In genomic region chr3:194871864-194872668, GRCh38 we compare ENCODE assay signal across 8 cellular contexts.
DNase-seq lines count a peak whose midpoint lies in the region; ATAC-seq and TF ChIP-seq lines count a peak whose summit lies in the region.

No MANE protein-coding gene starts in this region.

- POLR2A ChIA-PET in HEK293T (lab: Yijun Ruan, JAX) = no interaction called here

- CTCF ChIA-PET in HEK293T (lab: Yijun Ruan, JAX) = interaction anchor here (0.9 kb wide), 1 partner anchor 190 kb away, joined by 4 read pairs; no protein-coding TSS in a partner anchor

- intact Hi-C loops in sciatic nerve (cut with DNase I) = no loop called here

- no peak for TF ChIP-seq CTCF in fibroblast of mammary gland (conservative IDR thresholded peaks at IDR 0.05; ENCODE audit: control insufficient read depth, insufficient read depth, low read depth, low read length)

- H3K4me3 ChIP-seq in fibroblast of mammary gland (ENCODE audit: control insufficient read depth, low read depth, low read length) = no peak overlapping the region

- peak; percentile 34 for ATAC-seq in GM19025 (IDR thresholded peaks at IDR 0.05; ENCODE audit: low read depth, unreplicated experiment)
- ATAC-seq in sciatic nerve = peak; percentile 5
- ATAC-seq in GM21717 (IDR thresholded peaks at IDR 0.05; ENCODE audit: unreplicated experiment) = no peak
- no peak for ATAC-seq in HG03135 (IDR thresholded peaks at IDR 0.05; ENCODE audit: unreplicated experiment)

- DNase-seq in OCI-M1 (lab: John Stamatoyannopoulos, UW) = peak; percentile 33
- DNase-seq in fibroblast of mammary gland (ENCODE audit: low read depth) = peak; percentile 89
- DNase-seq in sciatic nerve (ENCODE audit: low spot score) = no peak
- DNase-seq in HEK293T (ENCODE audit: extremely low spot score) = no peak
- no peak for DNase-seq in DMS53 (lab: John Stamatoyannopoulos, UW)

TF ChIP-seq in HEK293T, 16 proteins besides CTCF, POLR2A, EP300 and RAD21:
- no peak for TF ChIP-seq PKNOX1 (IDR thresholded peaks at IDR 0.05)
- no peak for TF ChIP-seq TARDBP (IDR thresholded peaks at IDR 0.05)
- TF ChIP-seq SP1 (IDR thresholded peaks at IDR 0.05) = no peak
- no peak for TF ChIP-seq ARNT (IDR thresholded peaks at IDR 0.05)
- no peak for TF ChIP-seq HDGF (IDR thresholded peaks at IDR 0.05; ENCODE audit: borderline replicate concordance)
- no peak for TF ChIP-seq ELF4 (IDR thresholded peaks at IDR 0.05)
- no peak for TF ChIP-seq BHLHE40 (IDR thresholded peaks at IDR 0.05; ENCODE audit: borderline replicate concordance)
- no peak for TF ChIP-seq FOXK2 (IDR thresholded peaks at IDR 0.05)
- no peak for TF ChIP-seq SUZ12 (IDR thresholded peaks at IDR 0.05)
- TF ChIP-seq FOXM1 (IDR thresholded peaks at IDR 0.05; ENCODE audit: borderline replicate concordance) = no peak
- no peak for TF ChIP-seq FOXA1 (IDR thresholded peaks at IDR 0.05)
- TF ChIP-seq NFRKB (IDR thresholded peaks at IDR 0.05) = no peak
- no peak for TF ChIP-seq L3MBTL2 (conservative IDR thresholded peaks at IDR 0.05)
- TF ChIP-seq ZNF384 (IDR thresholded peaks at IDR 0.05) = no peak
- TF ChIP-seq CTBP1 (IDR thresholded peaks at IDR 0.05; ENCODE audit: borderline replicate concordance) = no peak
- no peak for TF ChIP-seq LEF1 (IDR thresholded peaks at IDR 0.05; ENCODE audit: borderline replicate concordance)

Comparison
In these comparisons a context has a peak if more than half of its experiments do, and no peak if none do; other contexts are left out.
1. ATAC-seq: peak in GM19025 (single experiment) and sciatic nerve (single experiment); none in GM21717 (single experiment) and HG03135 (single experiment).
2. DNase-seq: peak in OCI-M1 (single experiment) and fibroblast of mammary gland (single experiment); none in sciatic nerve (single experiment), HEK293T (single experiment) and DMS53 (single experiment).